13 cellular contexts compared by ENCODE assay signal in genomic region chr15:72961326-72961725, GRCh38.
"Had no signal": no experiment of that assay in that cellular context is flagged by ENCODE, and none has a peak within 500 bp of the region (broad histone marks: within the 10 kb centered on the region; RNA-seq: fewer than 3 reads in every experiment).

No MANE protein-coding gene starts in this region.

- H3K36me3 ChIP-seq: adrenal gland, lower lobe of right lung, prostate gland, right lobe of liver had no signal

- H3K9me3 ChIP-seq: lower lobe of right lung, prostate gland, right lobe of liver had no signal

- H3K4me3 ChIP-seq: adrenal gland, lower lobe of right lung, prostate gland, right lobe of liver had no signal

- ATAC-seq: activated CD4-positive, CD25-positive, alpha-beta regulatory T cell treated with anti-CD3 and anti-CD28 coated beads, Interleukin-2, amount 50 U/mL, for 24 hours; esophagus mucosa; lower lobe of right lung; right lobe of liver; stimulated activated naive B cell treated with anti-CD40 and anti-IgM and Interleukin-4, amounts not matched to agents 10 μg/mL and 1 μg/mL and 100 μg/mL, for 72 hours; T-helper 17 cell had no signal

- DNase-seq: activated naive CD4-positive, alpha-beta T cell treated with anti-CD3 and anti-CD28 coated beads, Interleukin-2, amount 50 U/mL, for 16 hours; activated T-cell treated with anti-CD3 and anti-CD28 coated beads, Interleukin-2, amount 50 U/mL, for 1 hour; adrenal gland; endodermal cell; lower lobe of right lung; right lobe of liver; stimulated activated CD4-positive, alpha-beta T cell treated with anti-CD3 and anti-CD28 coated beads, Interleukin-2, amount 100 ng/mL, for 24 hours; stimulated activated naive B cell treated with anti-CD40 and anti-IgM and Interleukin-4, amounts not matched to agents 10 μg/mL and 1 μg/mL and 100 μg/mL, for 72 hours; T-helper 17 cell; trophoblast cell had no signal

- H3K4me1 ChIP-seq: adrenal gland, lower lobe of right lung, prostate gland, right lobe of liver had no signal
